ENCODE assay signal across 11 cellular contexts in the genomic region with DNA sequence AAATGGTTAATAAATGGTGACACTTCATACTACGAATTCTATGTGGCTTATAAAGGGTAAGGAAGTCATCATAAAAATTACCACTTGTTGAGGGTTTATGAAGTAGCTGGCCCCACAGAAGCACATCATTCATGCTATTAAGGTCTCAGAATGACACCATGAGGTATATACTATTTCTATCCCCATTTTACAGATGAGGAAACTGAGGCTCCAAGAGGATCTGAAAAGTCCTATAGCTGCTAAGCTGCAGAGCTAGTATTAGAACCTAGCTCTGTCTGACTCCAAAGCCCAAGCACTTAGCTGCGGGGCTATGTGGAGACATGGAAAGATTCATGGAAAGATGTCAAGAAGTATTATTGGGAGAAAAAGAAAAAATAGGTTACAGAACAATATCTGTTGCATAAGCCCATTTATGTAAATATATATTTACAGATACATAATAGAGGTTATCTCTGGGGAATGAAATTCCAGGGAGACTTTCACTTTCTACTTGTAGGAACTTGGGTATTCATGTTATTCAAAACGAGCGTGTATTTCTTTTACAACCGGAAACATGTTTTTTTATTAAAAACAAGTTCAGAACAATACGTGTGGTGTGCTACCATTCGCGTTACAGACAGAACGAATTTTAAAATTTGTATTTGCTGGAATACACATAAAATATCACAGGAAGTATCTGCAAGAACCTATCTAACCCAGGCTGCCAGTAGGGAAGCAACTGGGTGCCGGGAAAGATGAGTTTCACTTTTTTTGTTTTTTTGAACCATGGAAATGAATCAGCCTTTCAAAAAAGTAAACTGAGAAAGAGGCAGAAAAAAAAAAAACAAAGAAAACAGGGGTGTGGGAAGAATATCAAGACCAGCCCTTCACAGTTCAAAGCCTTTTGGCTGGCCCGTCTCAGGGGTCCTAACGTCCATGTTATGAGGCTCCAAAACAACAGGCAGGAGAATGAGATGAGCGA. TPM values are rescaled to one million over a fixed set of nuclear protein-coding genes. Genes with fewer than 3 reads are reported as not detected.
A peak's percentile ranks its signal among the peaks of the same experiment; 100 is the strongest.
DNase-seq lines count a peak whose midpoint lies in the region; ATAC-seq and TF ChIP-seq lines count a peak whose summit lies in the region.
"Had no signal": no experiment of that assay in that cellular context is flagged by ENCODE, and none has a peak within 500 bp of the region (broad histone marks: within the 10 kb centered on the region; RNA-seq: fewer than 3 reads in every experiment).

No MANE protein-coding gene starts in this region.

- CTCF ChIA-PET in activated CD8-positive, alpha-beta T cell treated with anti-CD3 and anti-CD28 coated beads for 36 hours (lab: Charles Lee): interaction anchor here (0.7 to 4.6 kb wide), 2 partner anchors 9 to 13 kb away, joined by 3 to 31 read pairs; no protein-coding TSS in a partner anchor
- CTCF ChIA-PET in WTC11 (lab: Charles Lee): interaction anchor here (1.6 kb wide), 1 partner anchor 57 kb away, joined by 5 read pairs; no protein-coding TSS in a partner anchor

- H3K4me1 Mint-ChIP-seq in T-helper 2 cell treated with Interferon-gamma antibody and Interleukin-4, amounts not matched to agents 5 μg/mL and 100 μg/mL, for 36 hours (ENCODE audit: low read depth): peaks cover 7% of the 10 kb centered on the region
- H3K4me1 Mint-ChIP-seq in activated CD8-positive, alpha-beta T cell treated with anti-CD3 and anti-CD28 coated beads for 36 hours (ENCODE audit: low read depth): peaks cover 9% of the 10 kb centered on the region
- H3K4me1 Mint-ChIP-seq in immature natural killer cell: peaks cover 1 to 12% of the 10 kb centered on the region in 2 donors
- peaks cover 14% of the 10 kb centered on the region for H3K4me1 Mint-ChIP-seq in stimulated activated naive CD8-positive, alpha-beta T cell treated with anti-CD3 and anti-CD28 coated beads, Interleukin-15, amount 100 ng/mL, for 72 hours
- H3K4me1 Mint-ChIP-seq in WTC11: peaks cover 32% of the 10 kb centered on the region

- ATAC-seq in activated CD8-positive, alpha-beta T cell treated with anti-CD3 and anti-CD28 coated beads for 36 hours: no peak
- no peak for ATAC-seq in stimulated activated naive CD8-positive, alpha-beta T cell treated with anti-CD3 and anti-CD28 coated beads, Interleukin-15, amount 100 ng/mL, for 72 hours
- ATAC-seq in GM18517 (IDR thresholded peaks at IDR 0.05; ENCODE audit: unreplicated experiment) (no peak), GM21423 (IDR thresholded peaks at IDR 0.05; ENCODE audit: unreplicated experiment) (no peak), WTC11 (no peak)
- ATAC-seq: HCT116 had no signal

- peaks cover 29% of the 10 kb centered on the region for H3K27me3 Mint-ChIP-seq in T-helper 2 cell treated with Interferon-gamma antibody and Interleukin-4, amounts not matched to agents 5 μg/mL and 100 μg/mL, for 36 hours (ENCODE audit: low read depth)
- H3K27me3 Mint-ChIP-seq in activated CD8-positive, alpha-beta T cell treated with anti-CD3 and anti-CD28 coated beads for 36 hours: no peaks in the 10 kb centered on the region
- H3K27me3 Mint-ChIP-seq in immature natural killer cell (ENCODE audit: low read depth in 3 of 3) (peaks cover 0 to 7% (median 0%) of the 10 kb centered on the region in 3 donors), WTC11 (ENCODE audit: low read depth) (no peaks in the 10 kb centered on the region; the same call in 1 of the 2 replicates)
- H3K27me3 Mint-ChIP-seq in stimulated activated naive CD8-positive, alpha-beta T cell treated with anti-CD3 and anti-CD28 coated beads, Interleukin-15, amount 100 ng/mL, for 72 hours: no peaks in the 10 kb centered on the region

- H3K36me3 Mint-ChIP-seq in T-helper 2 cell treated with Interferon-gamma antibody and Interleukin-4, amounts not matched to agents 5 μg/mL and 100 μg/mL, for 36 hours (ENCODE audit: low read depth): no peaks in the 10 kb centered on the region
- H3K36me3 Mint-ChIP-seq in activated CD8-positive, alpha-beta T cell treated with anti-CD3 and anti-CD28 coated beads for 36 hours (ENCODE audit: low read depth): no peaks in the 10 kb centered on the region
- no peaks in the 10 kb centered on the region for H3K36me3 Mint-ChIP-seq in immature natural killer cell
- H3K36me3 Mint-ChIP-seq in WTC11: no peaks in the 10 kb centered on the region

- intact Hi-C loops in activated CD8-positive, alpha-beta T cell treated with anti-CD3 and anti-CD28 coated beads for 36 hours (cut with micrococcal nuclease): no loop called here

- POLR2A ChIA-PET in activated CD8-positive, alpha-beta T cell treated with anti-CD3 and anti-CD28 coated beads for 36 hours (lab: Charles Lee): no interaction called here
- POLR2A ChIA-PET in WTC11 (lab: Charles Lee): no interaction called here

- H3K9me3 Mint-ChIP-seq in T-helper 2 cell treated with Interferon-gamma antibody and Interleukin-4, amounts not matched to agents 5 μg/mL and 100 μg/mL, for 36 hours: no peaks in the 10 kb centered on the region
- no peaks in the 10 kb centered on the region for H3K9me3 Mint-ChIP-seq in activated CD8-positive, alpha-beta T cell treated with anti-CD3 and anti-CD28 coated beads for 36 hours
- H3K9me3 Mint-ChIP-seq in immature natural killer cell (no peaks in the 10 kb centered on the region), WTC11 (no peaks in the 10 kb centered on the region)
- H3K9me3 Mint-ChIP-seq in stimulated activated naive CD8-positive, alpha-beta T cell treated with anti-CD3 and anti-CD28 coated beads, Interleukin-15, amount 100 ng/mL, for 72 hours: no peaks in the 10 kb centered on the region

- H3K27ac Mint-ChIP-seq in T-helper 2 cell treated with Interferon-gamma antibody and Interleukin-4, amounts not matched to agents 5 μg/mL and 100 μg/mL, for 36 hours: no peak overlapping the region
- H3K27ac Mint-ChIP-seq in activated CD8-positive, alpha-beta T cell treated with anti-CD3 and anti-CD28 coated beads for 36 hours: no peak overlapping the region
- H3K27ac Mint-ChIP-seq in immature natural killer cell: peak overlapping the region in 3 of 6 donors; percentile 37 to 60 (median 39)
- H3K27ac Mint-ChIP-seq in stimulated activated naive CD8-positive, alpha-beta T cell treated with anti-CD3 and anti-CD28 coated beads, Interleukin-15, amount 100 ng/mL, for 72 hours: no peak overlapping the region
- no peak overlapping the region for H3K27ac Mint-ChIP-seq in WTC11

- no peak for DNase-seq in T-helper 2 cell treated with Interferon-gamma antibody and Interleukin-4, amounts not matched to agents 5 μg/mL and 100 μg/mL, for 36 hours (ENCODE audit: low spot score)
- DNase-seq in T-helper 2 cell (no peak), immature natural killer cell (no peak), WTC11 (ENCODE audit: low spot score) (no peak)
- no peak for DNase-seq in activated CD8-positive, alpha-beta T cell treated with anti-CD3 and anti-CD28 coated beads for 36 hours
- DNase-seq in stimulated activated naive CD8-positive, alpha-beta T cell treated with anti-CD3 and anti-CD28 coated beads, Interleukin-15, amount 100 ng/mL, for 72 hours: no peak
- DNase-seq: activated gamma-delta T cell, WERI-Rb-1 had no signal

- TF ChIP-seq CTCF in activated CD8-positive, alpha-beta T cell treated with anti-CD3 and anti-CD28 coated beads for 36 hours (IDR thresholded peaks at IDR 0.05): no peak
- no peak for TF ChIP-seq CTCF in WTC11 (IDR thresholded peaks at IDR 0.05)

- H3K4me3 Mint-ChIP-seq in T-helper 2 cell treated with Interferon-gamma antibody and Interleukin-4, amounts not matched to agents 5 μg/mL and 100 μg/mL, for 36 hours: peak overlapping the region; percentile 33
- peak overlapping the region; percentile 30 for H3K4me3 Mint-ChIP-seq in activated CD8-positive, alpha-beta T cell treated with anti-CD3 and anti-CD28 coated beads for 36 hours
- H3K4me3 Mint-ChIP-seq in immature natural killer cell (peak overlapping the region; percentile 21 to 63 (median 38)), WTC11 (no peak overlapping the region)
- H3K4me3 Mint-ChIP-seq in stimulated activated naive CD8-positive, alpha-beta T cell treated with anti-CD3 and anti-CD28 coated beads, Interleukin-15, amount 100 ng/mL, for 72 hours: peak overlapping the region; percentile 34 to 46

TF ChIP-seq in WTC11, 78 proteins besides CTCF, POLR2A, EP300 and RAD21:
- TF ChIP-seq SOX15 (CRISPR knock-in tag; IDR thresholded peaks at IDR 0.05): no peak
- no peak for TF ChIP-seq ATF1 (CRISPR knock-in tag; IDR thresholded peaks at IDR 0.05)
- TF ChIP-seq PRRX2 (CRISPR knock-in tag; IDR thresholded peaks at IDR 0.05): no peak

RNA-seq across cellular contexts. Expression of a gene that starts 13.4 kb away (rescaled TPM):
- not detected for total RNA-seq in activated CD8-positive, alpha-beta T cell treated with anti-CD3 and anti-CD28 coated beads for 36 hours
- polyA plus RNA-seq in immature natural killer cell: 1 to 10 TPM in 1 of 3 donors, under 1 TPM in 2; 0.24 to 2.5 (median 0.46) TPM
- 3.0 to 4.9 TPM (median 3.7 TPM) in 3 replicates for total RNA-seq in WTC11 (2021)

RNA-seq across cellular contexts. Expression of a gene that starts 38.3 kb away (rescaled TPM):
- total RNA-seq in activated CD8-positive, alpha-beta T cell treated with anti-CD3 and anti-CD28 coated beads for 36 hours: under 1 TPM; 0.54 to 0.56 TPM
- polyA plus RNA-seq in immature natural killer cell: 1 to 10 TPM in 1 of 3 donors, under 1 TPM in 1, not detected in 1; 0.36 to 2.1 TPM
- 29.6 to 39.3 TPM (median 30.1 TPM) in 3 replicates for total RNA-seq in WTC11 (2021)

Comparison
In these comparisons a context has a peak if more than half of its experiments do, and no peak if none do; other contexts are left out.
1. RNA of a gene that starts 38.3 kb away (total RNA-seq): 29.6 to 39.3 TPM in WTC11; 0.54 to 0.56 TPM in activated CD8-positive, alpha-beta T cell treated with anti-CD3 and anti-CD28 coated beads for 36 hours; every median in the first group is over 10 times any median in the second.